Comparison of ENCODE assay signal across 17 cellular contexts in genomic region chr20:38127920-38128528, GRCh38. TPM values are rescaled to one million over a fixed set of nuclear protein-coding genes. Genes with fewer than 3 reads are reported as not detected.
DNase-seq lines count a peak whose midpoint lies in the region; ATAC-seq and TF ChIP-seq lines count a peak whose summit lies in the region.
"Had no signal": no experiment of that assay in that cellular context is flagged by ENCODE, and none has a peak within 500 bp of the region (broad histone marks: within the 10 kb centered on the region; RNA-seq: fewer than 3 reads in every experiment).

No MANE protein-coding gene starts in this region.

- peak; percentile 7 for DNase-seq in activated CD8-positive, alpha-beta memory T cell treated with anti-CD3 and anti-CD28 coated beads, Interleukin-2, amount 50 U/mL, for 48 hours
- no peak for DNase-seq in activated CD8-positive, alpha-beta memory T cell treated with anti-CD3 and anti-CD28 coated beads, Interleukin-2, amount 10 ng/mL, durations not matched to agents 7 days and 5 days
- no peak for DNase-seq in esophagus muscularis mucosa (ENCODE audit: extremely low spot score)
- no peak for DNase-seq in mesothelial cell of epicardium (ENCODE audit: low spot score in 2 of 2, unreplicated experiment in 2 of 2)
- peak in 1 of 2 donors; percentile 13 for DNase-seq in tibial artery
- no peak for DNase-seq in Ammon's horn (ENCODE audit: low spot score)
- DNase-seq: 8988T; activated CD8-positive, alpha-beta memory T cell treated with anti-CD3 and anti-CD28 coated beads, Interleukin-2, amount 50 U/mL, for 4 hours; activated naive CD4-positive, alpha-beta T cell treated with anti-CD3 and anti-CD28 coated beads for 36 hours; effector memory CD8-positive, alpha-beta T cell; NCI-H1417; NCI-H2227 treated with DMSO at 0.1 percent for 48 hours; NK-92 treated with Interleukin-12 subunit alpha and Interleukin-12 subunit beta, amount 100 ng/mL, for 24 hours had no signal

- intact Hi-C loops in esophagus muscularis mucosa (cut with DNase I) (loop anchor here (5.0 kb wide), 1 partner anchor 56 kb away; no protein-coding TSS in a partner anchor), tibial artery (cut with DNase I; ENCODE audit: low total_unique reads) (no loop called here)

- no peak for TF ChIP-seq CTCF in esophagus muscularis mucosa (IDR thresholded peaks at IDR 0.05)
- TF ChIP-seq CTCF in mesothelial cell of epicardium (IDR thresholded peaks at IDR 0.05; ENCODE audit: unreplicated experiment): no peak
- no peak for TF ChIP-seq CTCF in tibial artery (IDR thresholded peaks at IDR 0.05)

- CTCF ChIA-PET in activated CD8-positive, alpha-beta memory T cell treated with anti-CD3 and anti-CD28 coated beads, Interleukin-2, amount 10 ng/mL, durations not matched to agents 7 days and 5 days (lab: Charles Lee): interaction anchor here (0.6 kb wide), 1 partner anchor 18 kb away, joined by 4 read pairs; no protein-coding TSS in a partner anchor

- H3K9me3 ChIP-seq in esophagus muscularis mucosa (no peaks in the 10 kb centered on the region), tibial artery (no peaks in the 10 kb centered on the region)

- H3K36me3 ChIP-seq in esophagus muscularis mucosa: peaks cover 6 to 48% (median 43%) of the 10 kb centered on the region in 4 donors
- H3K36me3 ChIP-seq in tibial artery: peaks cover 36 to 43% (median 40%) of the 10 kb centered on the region in 3 donors

- H3K4me3 Mint-ChIP-seq in activated CD8-positive, alpha-beta memory T cell treated with anti-CD3 and anti-CD28 coated beads, Interleukin-2, amount 10 ng/mL, durations not matched to agents 7 days and 5 days: no peak overlapping the region
- no peak overlapping the region for H3K4me3 Mint-ChIP-seq in mesothelial cell of epicardium
- H3K4me3 Mint-ChIP-seq: activated naive CD4-positive, alpha-beta T cell treated with anti-CD3 and anti-CD28 coated beads for 36 hours; effector memory CD8-positive, alpha-beta T cell had no signal

- TF ChIP-seq EP300 in esophagus muscularis mucosa (IDR thresholded peaks at IDR 0.05): no peak

- H3K9me3 Mint-ChIP-seq in activated CD8-positive, alpha-beta memory T cell treated with anti-CD3 and anti-CD28 coated beads, Interleukin-2, amount 10 ng/mL, durations not matched to agents 7 days and 5 days (ENCODE audit: low read depth): no peaks in the 10 kb centered on the region
- H3K9me3 Mint-ChIP-seq in mesothelial cell of epicardium: no peaks in the 10 kb centered on the region
- H3K9me3 Mint-ChIP-seq: activated naive CD4-positive, alpha-beta T cell treated with anti-CD3 and anti-CD28 coated beads for 36 hours; effector memory CD8-positive, alpha-beta T cell had no signal

- H3K4me1 Mint-ChIP-seq in activated CD8-positive, alpha-beta memory T cell treated with anti-CD3 and anti-CD28 coated beads, Interleukin-2, amount 10 ng/mL, durations not matched to agents 7 days and 5 days: peaks cover 4% of the 10 kb centered on the region
- H3K4me1 Mint-ChIP-seq in mesothelial cell of epicardium: peaks cover 43% of the 10 kb centered on the region

- no peaks in the 10 kb centered on the region for H3K36me3 Mint-ChIP-seq in activated CD8-positive, alpha-beta memory T cell treated with anti-CD3 and anti-CD28 coated beads, Interleukin-2, amount 10 ng/mL, durations not matched to agents 7 days and 5 days
- no peaks in the 10 kb centered on the region for H3K36me3 Mint-ChIP-seq in mesothelial cell of epicardium

- no peak for TF ChIP-seq POLR2A in esophagus muscularis mucosa (IDR thresholded peaks at IDR 0.05; ENCODE audit: low read depth)

- H3K27ac ChIP-seq in esophagus muscularis mucosa (replicated peaks in 1 of 4): peak overlapping the region; percentile 72 to 91 (median 84)
- H3K27ac ChIP-seq in tibial artery: peak overlapping the region; percentile 82 to 84
- H3K27ac ChIP-seq: KMS-11, parathyroid adenoma had no signal

- WGBS in esophagus muscularis mucosa: 94% methylated on average over 9 of the region's 9 CpGs

- H3K4me3 ChIP-seq in esophagus muscularis mucosa (no peak overlapping the region), tibial artery (no peak overlapping the region)

- H3K4me1 ChIP-seq in esophagus muscularis mucosa: peaks cover 34 to 38% (median 35%) of the 10 kb centered on the region in 4 donors
- peaks cover 9 to 41% (median 33%) of the 10 kb centered on the region in 4 donors for H3K4me1 ChIP-seq in tibial artery

- H3K27me3 ChIP-seq in esophagus muscularis mucosa: no peaks in the 10 kb centered on the region
- no peaks in the 10 kb centered on the region for H3K27me3 ChIP-seq in tibial artery

- ATAC-seq in activated CD8-positive, alpha-beta memory T cell treated with anti-CD3 and anti-CD28 coated beads, Interleukin-2, amount 10 ng/mL, durations not matched to agents 7 days and 5 days: no peak
- ATAC-seq in GM18519 (IDR thresholded peaks at IDR 0.05; ENCODE audit: low FRiP score, unreplicated experiment): no peak
- no peak for ATAC-seq in GM21619 (IDR thresholded peaks at IDR 0.05; ENCODE audit: unreplicated experiment)
- ATAC-seq: effector memory CD8-positive, alpha-beta T cell had no signal

- no peak overlapping the region for H3K27ac Mint-ChIP-seq in activated CD8-positive, alpha-beta memory T cell treated with anti-CD3 and anti-CD28 coated beads, Interleukin-2, amount 10 ng/mL, durations not matched to agents 7 days and 5 days
- peak overlapping the region; percentile 0 for H3K27ac Mint-ChIP-seq in mesothelial cell of epicardium
- H3K27ac Mint-ChIP-seq: activated naive CD4-positive, alpha-beta T cell treated with anti-CD3 and anti-CD28 coated beads for 36 hours; effector memory CD8-positive, alpha-beta T cell had no signal

- H3K27me3 Mint-ChIP-seq in activated CD8-positive, alpha-beta memory T cell treated with anti-CD3 and anti-CD28 coated beads, Interleukin-2, amount 10 ng/mL, durations not matched to agents 7 days and 5 days: no peaks in the 10 kb centered on the region
- H3K27me3 Mint-ChIP-seq in mesothelial cell of epicardium (ENCODE audit: low read depth): no peaks in the 10 kb centered on the region

RNA-seq across cellular contexts. Expression of gene TGM2, which starts 37.0 kb away (rescaled TPM):
- under 1 TPM; 0.35 TPM for total RNA-seq in activated CD8-positive, alpha-beta memory T cell treated with anti-CD3 and anti-CD28 coated beads, Interleukin-2, amount 10 ng/mL, durations not matched to agents 7 days and 5 days
- total RNA-seq in esophagus muscularis mucosa: 100 to 1,000 TPM; 170 to 385 (median 212) TPM
- 32.4 to 35.7 TPM (median 35.3 TPM) in 3 replicates for total RNA-seq in mesothelial cell of epicardium
- total RNA-seq: activated naive CD4-positive, alpha-beta T cell treated with anti-CD3 and anti-CD28 coated beads for 36 hours had no signal

Comparison
In these comparisons a context has a peak if more than half of its experiments do, and no peak if none do; other contexts are left out.
1. RNA of gene TGM2, which starts 37.0 kb away (total RNA-seq): 170 to 385 TPM in esophagus muscularis mucosa and 32.4 to 35.7 TPM in mesothelial cell of epicardium; 0.35 TPM in activated CD8-positive, alpha-beta memory T cell treated with anti-CD3 and anti-CD28 coated beads, Interleukin-2, amount 10 ng/mL, durations not matched to agents 7 days and 5 days; every median in the first group is over 10 times any median in the second.